In the genomic region with DNA sequence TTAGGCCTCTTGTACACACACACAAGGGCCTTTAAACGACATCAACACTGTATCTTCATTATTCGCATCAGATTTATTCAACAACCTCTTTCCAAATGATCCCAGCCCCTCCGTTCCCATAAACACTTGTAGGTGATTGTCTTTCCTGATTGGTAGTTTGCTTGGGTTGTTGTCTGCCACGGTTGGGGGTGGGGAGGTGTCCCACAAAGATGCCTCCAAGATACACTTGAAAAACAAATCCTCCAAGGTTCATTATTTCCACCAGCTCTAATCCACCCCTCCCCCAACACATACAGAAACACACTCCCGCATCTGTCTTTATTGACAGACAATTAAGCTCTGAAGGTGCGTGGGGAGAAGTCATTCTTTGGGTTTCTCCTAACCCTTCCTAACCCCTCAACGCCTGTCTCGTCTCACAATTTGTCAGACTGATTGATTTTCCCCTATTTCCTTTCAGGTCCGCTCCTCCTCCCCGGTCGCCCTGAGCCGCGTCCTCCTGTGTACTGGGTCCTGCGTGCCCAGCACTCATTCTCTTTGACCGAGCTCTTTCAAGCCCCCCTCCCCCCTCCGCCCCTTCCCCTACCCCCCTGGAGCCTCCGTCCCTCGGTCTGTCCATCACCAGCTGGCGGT, we compare ENCODE assay signal across 1 cellular context.
TF ChIP-seq lines count a peak whose summit lies in the region.

No MANE protein-coding gene starts in this region.

TF ChIP-seq in GM12878, 131 proteins besides CTCF, POLR2A, EP300 and RAD21 (continued from another document):
- TF ChIP-seq, protein P1, sequence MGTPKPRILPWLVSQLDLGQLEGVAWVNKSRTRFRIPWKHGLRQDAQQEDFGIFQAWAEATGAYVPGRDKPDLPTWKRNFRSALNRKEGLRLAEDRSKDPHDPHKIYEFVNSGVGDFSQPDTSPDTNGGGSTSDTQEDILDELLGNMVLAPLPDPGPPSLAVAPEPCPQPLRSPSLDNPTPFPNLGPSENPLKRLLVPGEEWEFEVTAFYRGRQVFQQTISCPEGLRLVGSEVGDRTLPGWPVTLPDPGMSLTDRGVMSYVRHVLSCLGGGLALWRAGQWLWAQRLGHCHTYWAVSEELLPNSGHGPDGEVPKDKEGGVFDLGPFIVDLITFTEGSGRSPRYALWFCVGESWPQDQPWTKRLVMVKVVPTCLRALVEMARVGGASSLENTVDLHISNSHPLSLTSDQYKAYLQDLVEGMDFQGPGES (IDR thresholded peaks at IDR 0.05), result no peak
- TF ChIP-seq STAT1 (conservative IDR thresholded peaks at IDR 0.05), result no peak
